21 cellular contexts compared by ENCODE assay signal in genomic region chr18:75360206-75360605, GRCh38.
DNase-seq lines count a peak whose midpoint lies in the region; ATAC-seq, FAIRE-seq and TF ChIP-seq lines count a peak whose summit lies in the region.
"Had no signal": no experiment of that assay in that cellular context is flagged by ENCODE, and none has a peak within 500 bp of the region (broad histone marks: within the 10 kb centered on the region; RNA-seq: fewer than 3 reads in every experiment).

No MANE protein-coding gene starts in this region.

- H3K27me3 ChIP-seq in GM23338 (ENCODE audit: insufficient read depth) (no peaks in the 10 kb centered on the region), astrocyte (ENCODE audit: insufficient read depth, low read length) (no peaks in the 10 kb centered on the region), mesendoderm (ENCODE audit: insufficient read depth, low read length, poor library complexity) (no peaks in the 10 kb centered on the region)
- H3K27me3 ChIP-seq: BE2C had no signal

- DNase-seq in GM23338 (ENCODE audit: low spot score) (no peak), astrocyte (ENCODE audit: low read depth) (peak; percentile 4), kidney glomerular epithelial cell (lab: John Stamatoyannopoulos, UW) (peak; percentile 52), renal cortical epithelial cell (ENCODE audit: low read depth) (peak; percentile 55), mesendoderm (no peak), HEK293T (ENCODE audit: extremely low spot score) (no peak)
- DNase-seq: BE2C; Caco-2; CD4-positive, CD25-positive, alpha-beta regulatory T cell; GDM1; NCI-H1105 treated with DMSO at 0.1 percent for 48 hours; NCI-H1694; NCI-H2107; NCI-H2227 treated with DMSO at 0.1 percent for 48 hours; NCI-H510A treated with DMSO at 0.1 percent for 48 hours; NCI-H774; Right ventricle myocardium superior had no signal

- H4K20me1 ChIP-seq in GM23338 (replicated peaks; ENCODE audit: insufficient read depth) (no peaks in the 10 kb centered on the region), astrocyte (ENCODE audit: insufficient read depth, low read length) (no peaks in the 10 kb centered on the region)

- H3K9ac ChIP-seq in astrocyte (ENCODE audit: low read length) = no peak overlapping the region
- H3K9ac ChIP-seq in mesendoderm (ENCODE audit: low read length) = no peak overlapping the region

- H3K4me3 Mint-ChIP-seq in GM23338 (no peak overlapping the region), astrocyte (ENCODE audit: unreplicated experiment) (no peak overlapping the region)
- H3K4me3 Mint-ChIP-seq: CD4-positive, CD25-positive, alpha-beta regulatory T cell had no signal

- H3F3A ChIP-seq in GM23338 (replicated peaks; ENCODE audit: low read depth) = no peaks in the 10 kb centered on the region

- H2BK120ac ChIP-seq in mesendoderm (ENCODE audit: low read depth, low read length) = no peak overlapping the region

- no peak overlapping the region for H4K8ac ChIP-seq in mesendoderm (ENCODE audit: low read depth, low read length)

- no peaks in the 10 kb centered on the region for H3K79me1 ChIP-seq in mesendoderm (ENCODE audit: low read length)

- H3K9me2 ChIP-seq in GM23338 (ENCODE audit: insufficient read depth) = 0 out of 2 replicates have a peak, but pooled peaks cover 7% of the 10 kb centered on the region

- H3K36me3 ChIP-seq in GM23338 (ENCODE audit: insufficient read depth) = peaks cover 2% of the 10 kb centered on the region; the same call in 1 of the 2 replicates
- no peaks in the 10 kb centered on the region for H3K36me3 ChIP-seq in astrocyte (ENCODE audit: insufficient read depth, low read length)
- no peaks in the 10 kb centered on the region for H3K36me3 ChIP-seq in mesendoderm (ENCODE audit: control insufficient read depth, insufficient read depth, low read length)
- H3K36me3 ChIP-seq: BE2C had no signal

- ATAC-seq in GM23338 (no peak), GM19324 (IDR thresholded peaks at IDR 0.05; ENCODE audit: low FRiP score, unreplicated experiment) (no peak)
- ATAC-seq: K562 had no signal

- H3K79me2 ChIP-seq in GM23338 (replicated peaks; ENCODE audit: insufficient read depth) (no peaks in the 10 kb centered on the region), astrocyte (ENCODE audit: insufficient read depth, low read length) (no peaks in the 10 kb centered on the region), mesendoderm (ENCODE audit: control insufficient read depth, insufficient read depth, low read length) (no peaks in the 10 kb centered on the region)

- H3K23ac ChIP-seq in mesendoderm (ENCODE audit: low read length) = no peak overlapping the region

- TF ChIP-seq CTCF in GM23338 (conservative IDR thresholded peaks at IDR 0.05; ENCODE audit: low read depth in 2 of 2) (no peak), astrocyte (IDR thresholded peaks at IDR 0.05; ENCODE audit: insufficient read depth, low read depth, low read length) (no peak)

- H2AFZ ChIP-seq in GM23338 (peak overlapping the region; percentile 12; the same call in 1 of the 2 replicates), astrocyte (ENCODE audit: low read depth, low read length) (no peak overlapping the region)

- no peak overlapping the region for H2BK15ac ChIP-seq in mesendoderm (replicated peaks; ENCODE audit: low read depth)

- no peak for FAIRE-seq in astrocyte (lab: Jason Lieb, UNC)
- FAIRE-seq: A204.1, H1, K562 had no signal

- peaks cover 3% of the 10 kb centered on the region for H3K9me3 ChIP-seq in astrocyte (ENCODE audit: insufficient read depth, low read depth, low read length)
- H3K9me3 ChIP-seq: BE2C, Caco-2 had no signal

- H3K4me1 Mint-ChIP-seq in GM23338 (peaks cover 3% of the 10 kb centered on the region; the same call in 1 of the 3 replicates), astrocyte (ENCODE audit: low read depth, unreplicated experiment) (no peaks in the 10 kb centered on the region)

- H3K18ac ChIP-seq in mesendoderm (ENCODE audit: low read length) = no peak overlapping the region

- no CpG with 5 or more reads among the region's 9 CpGs for WGBS in mesendoderm (ENCODE audit: extremely low coverage, insufficient coverage, low lambda C conversion rate)

- no peaks in the 10 kb centered on the region for H3K4me1 ChIP-seq in GM23338 (ENCODE audit: insufficient read depth)
- peaks cover 4% of the 10 kb centered on the region for H3K4me1 ChIP-seq in astrocyte (ENCODE audit: insufficient read depth, low read length)
- no peaks in the 10 kb centered on the region for H3K4me1 ChIP-seq in mesendoderm (ENCODE audit: control insufficient read depth, low read depth, low read length)
- H3K4me1 ChIP-seq: BE2C, Caco-2 had no signal

- CTCF ChIA-PET in HEK293T (lab: Yijun Ruan, JAX) = no interaction called here

- H3K56ac ChIP-seq in mesendoderm (ENCODE audit: low read length) = no peak overlapping the region

- no peak overlapping the region for H2BK5ac ChIP-seq in mesendoderm (ENCODE audit: low read length)

- H3K27ac Mint-ChIP-seq in GM23338 = no peak overlapping the region
- H3K27ac Mint-ChIP-seq in astrocyte (ENCODE audit: unreplicated experiment) = no peak overlapping the region

- H3K27me3 Mint-ChIP-seq in GM23338 (ENCODE audit: insufficient read depth, low read depth, poor library complexity) (peaks cover 6% of the 10 kb centered on the region), astrocyte (ENCODE audit: low read depth, unreplicated experiment) (peaks cover 10% of the 10 kb centered on the region)

- H4K5ac ChIP-seq in mesendoderm (ENCODE audit: low read length) = no peak overlapping the region

- H3K4ac ChIP-seq in mesendoderm (ENCODE audit: low read depth, low read length) = no peak overlapping the region

- H3K4me2 ChIP-seq in GM23338 = no peak overlapping the region
- H3K4me2 ChIP-seq in astrocyte (ENCODE audit: low read length) = no peak overlapping the region
- no peak overlapping the region for H3K4me2 ChIP-seq in mesendoderm (ENCODE audit: low read length)

- H2AK5ac ChIP-seq in mesendoderm (ENCODE audit: low read length) = no peak overlapping the region

- H3K4me3 ChIP-seq in GM23338 = no peak overlapping the region
- no peak overlapping the region for H3K4me3 ChIP-seq in astrocyte (ENCODE audit: insufficient read depth, low read depth, low read length)
- no peak overlapping the region for H3K4me3 ChIP-seq in mesendoderm (ENCODE audit: low read length)
- H3K4me3 ChIP-seq: K562 had no signal

- H3K36me3 Mint-ChIP-seq in GM23338 (ENCODE audit: low read depth) = peaks cover 21% of the 10 kb centered on the region
- H3K36me3 Mint-ChIP-seq in astrocyte (ENCODE audit: low read depth, unreplicated experiment) = no peaks in the 10 kb centered on the region

- H3K27ac ChIP-seq in GM23338 (ENCODE audit: low read depth) (no peak overlapping the region), astrocyte (ENCODE audit: low read depth, low read length) (no peak overlapping the region), mesendoderm (ENCODE audit: low read depth, low read length) (no peak overlapping the region)

- peaks cover 19% of the 10 kb centered on the region for H3K9me3 Mint-ChIP-seq in GM23338
- peaks cover 6% of the 10 kb centered on the region for H3K9me3 Mint-ChIP-seq in astrocyte (ENCODE audit: unreplicated experiment)

- POLR2A ChIA-PET in HEK293T (lab: Yijun Ruan, JAX) = no interaction called here

TF ChIP-seq in GM23338, 12 proteins besides CTCF, POLR2A, EP300 and RAD21 (continues in another document):
- TF ChIP-seq POLR2AphosphoS5 (IDR thresholded peaks at IDR 0.05; ENCODE audit: low read depth) (no peak), JUNB (IDR thresholded peaks at IDR 0.05; ENCODE audit: unreplicated experiment) (no peak)

TF ChIP-seq in HEK293T, 16 proteins besides CTCF, POLR2A, EP300 and RAD21:
- TF ChIP-seq ELF4 (IDR thresholded peaks at IDR 0.05) = no peak
- no peak for TF ChIP-seq SUZ12 (IDR thresholded peaks at IDR 0.05)
- no peak for TF ChIP-seq BHLHE40 (IDR thresholded peaks at IDR 0.05; ENCODE audit: borderline replicate concordance)
- TF ChIP-seq FOXA1 (IDR thresholded peaks at IDR 0.05) = no peak
- no peak for TF ChIP-seq ZNF384 (IDR thresholded peaks at IDR 0.05)
- TF ChIP-seq NFRKB (IDR thresholded peaks at IDR 0.05) = no peak
- no peak for TF ChIP-seq LEF1 (IDR thresholded peaks at IDR 0.05; ENCODE audit: borderline replicate concordance)
- TF ChIP-seq FOXK2 (IDR thresholded peaks at IDR 0.05) = no peak
- no peak for TF ChIP-seq ARNT (IDR thresholded peaks at IDR 0.05)
- TF ChIP-seq TARDBP (IDR thresholded peaks at IDR 0.05) = no peak
- TF ChIP-seq CTBP1 (IDR thresholded peaks at IDR 0.05; ENCODE audit: borderline replicate concordance) = no peak
- TF ChIP-seq L3MBTL2 (conservative IDR thresholded peaks at IDR 0.05) = no peak
- no peak for TF ChIP-seq FOXM1 (IDR thresholded peaks at IDR 0.05; ENCODE audit: borderline replicate concordance)
- no peak for TF ChIP-seq SP1 (IDR thresholded peaks at IDR 0.05)
- no peak for TF ChIP-seq PKNOX1 (IDR thresholded peaks at IDR 0.05)

Comparison
In these comparisons a context has a peak if more than half of its experiments do, and no peak if none do; other contexts are left out.
1. DNase-seq: peak in astrocyte (single experiment), kidney glomerular epithelial cell (single experiment) and renal cortical epithelial cell (single experiment); none in GM23338 (single experiment), mesendoderm (single experiment) and HEK293T (single experiment).